In genomic region chr19:30338878-30339623, GRCh38 we compare ENCODE assay signal across 1 cellular context.
TF ChIP-seq lines count a peak whose summit lies in the region.

No MANE protein-coding gene starts in this region.

TF ChIP-seq in IMR-90, 13 proteins besides CTCF, POLR2A, EP300 and RAD21 (continued from another document):
- TF ChIP-seq CHD1 (IDR thresholded peaks at IDR 0.05; ENCODE audit: low read depth, low read length) (no peak), ELK1 (IDR thresholded peaks at IDR 0.05; ENCODE audit: borderline replicate concordance, low read depth, low read length) (no peak), MAZ (IDR thresholded peaks at IDR 0.05; ENCODE audit: borderline replicate concordance, low read depth, low read length) (no peak), FOS (IDR thresholded peaks at IDR 0.05; ENCODE audit: low read depth, low read length) (no peak), BHLHE40 (IDR thresholded peaks at IDR 0.05; ENCODE audit: low read depth, low read length) (no peak), RFX5 (IDR thresholded peaks at IDR 0.05; ENCODE audit: low read depth, low read length) (no peak), SMC3 (IDR thresholded peaks at IDR 0.05; ENCODE audit: low read depth, low read length) (no peak), RCOR1 (IDR thresholded peaks at IDR 0.05; ENCODE audit: insufficient replicate concordance, low read length) (no peak), CEBPB (IDR thresholded peaks at IDR 0.05; ENCODE audit: low read depth, low read length) (no peak), NFE2L2 (IDR thresholded peaks at IDR 0.05; ENCODE audit: low read depth, low read length) (no peak), MAFK (IDR thresholded peaks at IDR 0.05; ENCODE audit: low read depth, low read length) (no peak)
- TF ChIP-seq, protein P1, sequence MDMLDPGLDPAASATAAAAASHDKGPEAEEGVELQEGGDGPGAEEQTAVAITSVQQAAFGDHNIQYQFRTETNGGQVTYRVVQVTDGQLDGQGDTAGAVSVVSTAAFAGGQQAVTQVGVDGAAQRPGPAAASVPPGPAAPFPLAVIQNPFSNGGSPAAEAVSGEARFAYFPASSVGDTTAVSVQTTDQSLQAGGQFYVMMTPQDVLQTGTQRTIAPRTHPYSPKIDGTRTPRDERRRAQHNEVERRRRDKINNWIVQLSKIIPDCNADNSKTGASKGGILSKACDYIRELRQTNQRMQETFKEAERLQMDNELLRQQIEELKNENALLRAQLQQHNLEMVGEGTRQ (IDR thresholded peaks at IDR 0.05; ENCODE audit: low read depth, low read length), result no peak
TF ChIP-seq in IMR-90: peak in this region for 0.
